ENCODE assay signal across 26 cellular contexts in the genomic region with DNA sequence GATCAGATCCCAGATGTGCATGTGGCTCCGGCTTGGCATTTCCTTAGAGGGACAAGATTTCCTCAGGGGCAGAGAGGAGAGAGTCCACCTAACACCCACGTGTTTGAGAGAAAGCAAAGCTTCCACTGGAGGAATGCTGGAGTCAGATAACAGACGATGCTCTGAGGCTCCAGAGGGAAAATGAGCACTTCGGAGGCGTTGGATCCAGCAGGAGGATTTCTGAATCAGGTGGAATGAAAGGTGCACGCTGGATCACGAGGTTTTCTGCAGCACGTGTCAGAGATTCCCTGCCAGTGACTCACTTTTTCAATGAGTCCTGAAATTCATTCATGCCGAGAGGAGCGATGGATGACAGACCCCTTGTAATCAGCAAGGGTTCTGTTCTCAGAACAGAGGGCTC. TPM values are rescaled to one million over a fixed set of nuclear protein-coding genes. Genes with fewer than 3 reads are reported as not detected.
DNase-seq lines count a peak whose midpoint lies in the region; ATAC-seq, FAIRE-seq and TF ChIP-seq lines count a peak whose summit lies in the region.
"Had no signal": no experiment of that assay in that cellular context is flagged by ENCODE, and none has a peak within 500 bp of the region (broad histone marks: within the 10 kb centered on the region; RNA-seq: fewer than 3 reads in every experiment).

No MANE protein-coding gene starts in this region.

- no peak overlapping the region for H2AK9ac ChIP-seq in IMR-90 (replicated peaks; ENCODE audit: low read depth, low read length, poor library complexity)

- H3K56ac ChIP-seq in IMR-90 (ENCODE audit: extremely low read depth, insufficient read depth, low read length) = no peak overlapping the region
- H3K56ac ChIP-seq in mesendoderm (ENCODE audit: low read length) = no peak overlapping the region

- H2BK20ac ChIP-seq in IMR-90 (ENCODE audit: low read depth, low read length) = no peak overlapping the region

- CTCF ChIA-PET in Calu3 (lab: Charles Lee) (interaction anchor here (1.0 kb wide), 1 partner anchor 9 kb away, joined by 3 read pairs; no protein-coding TSS in a partner anchor), IMR-90 (lab: Yijun Ruan, JAX) (no interaction called here)

- no peaks in the 10 kb centered on the region for H3K36me3 ChIP-seq in IMR-90 (ENCODE audit: control insufficient read depth, insufficient read depth, low read length)
- no peaks in the 10 kb centered on the region for H3K36me3 ChIP-seq in bronchial epithelial cell (ENCODE audit: control insufficient read depth, insufficient read depth, low read length)
- H3K36me3 ChIP-seq in mesendoderm (ENCODE audit: control insufficient read depth, insufficient read depth, low read length) = no peaks in the 10 kb centered on the region
- H3K36me3 ChIP-seq: colonic mucosa, HAP-1, lower lobe of right lung, vagina had no signal

- H3K9me3 Mint-ChIP-seq in Calu3 (ENCODE audit: low read depth, unreplicated experiment) = no peaks in the 10 kb centered on the region
- no peaks in the 10 kb centered on the region for H3K9me3 Mint-ChIP-seq in activated naive CD4-positive, alpha-beta T cell treated with anti-CD3 and anti-CD28 coated beads, Interleukin-2, amount 50 U/mL, for 72 hours
- H3K9me3 Mint-ChIP-seq: activated T-helper 2 cell treated with anti-CD3 and anti-CD28 coated beads, Interferon-gamma antibody, Interleukin-2, Interleukin-4, amounts not matched to agents 10 μg/mL and 5 μg/mL and 100 μg/mL, durations not matched to agents 14 hours and 24 hours and 36 hours had no signal

- WGBS in IMR-90 (ENCODE audit: extremely low coverage in 2 of 2, insufficient read length in 1 of 2), 2 experiments = 43% methylated on average over 6 of the region's 10 CpGs; no CpG with 5 or more reads in 1 of the 2 experiments
- WGBS in mesendoderm (ENCODE audit: extremely low coverage, insufficient coverage, low lambda C conversion rate) = no CpG with 5 or more reads among the region's 10 CpGs

- H3K27me3 Mint-ChIP-seq in Calu3 (ENCODE audit: unreplicated experiment) = peaks cover 74% of the 10 kb centered on the region

- H3K23ac ChIP-seq in IMR-90 (ENCODE audit: low read depth, low read length) = no peak overlapping the region
- H3K23ac ChIP-seq in mesendoderm (ENCODE audit: low read length) = no peak overlapping the region

- H3K9me3 ChIP-seq in IMR-90 (ENCODE audit: control insufficient read depth, insufficient read depth, low read length) = no peaks in the 10 kb centered on the region
- H3K9me3 ChIP-seq: colonic mucosa, HAP-1, lower lobe of right lung, SK-N-SH, vagina had no signal

- no peak overlapping the region for H3K18ac ChIP-seq in IMR-90 (ENCODE audit: low read depth, low read length)
- H3K18ac ChIP-seq in mesendoderm (ENCODE audit: low read length) = no peak overlapping the region

- peaks cover 5% of the 10 kb centered on the region; the same call in 1 of the 2 replicates for H4K20me1 ChIP-seq in IMR-90 (ENCODE audit: insufficient read depth, low read length)

- no peak overlapping the region for H2AK5ac ChIP-seq in IMR-90 (ENCODE audit: low read depth, low read length)
- no peak overlapping the region for H2AK5ac ChIP-seq in mesendoderm (ENCODE audit: low read length)

- H2AFZ ChIP-seq in IMR-90 (replicated peaks; ENCODE audit: low read length, poor library complexity) = no peak overlapping the region

- H3K4ac ChIP-seq in IMR-90 (ENCODE audit: low read depth, low read length) = no peak overlapping the region
- no peak overlapping the region for H3K4ac ChIP-seq in mesendoderm (ENCODE audit: low read depth, low read length)

- H3K4me1 Mint-ChIP-seq in Calu3 (ENCODE audit: low read depth, unreplicated experiment) = peaks cover 16% of the 10 kb centered on the region

- TF ChIP-seq CTCF in Calu3 (IDR thresholded peaks at IDR 0.05; ENCODE audit: unreplicated experiment) (no peak), IMR-90 (conservative IDR thresholded peaks at IDR 0.05; ENCODE audit: low read depth, low read length) (no peak), bronchial epithelial cell (IDR thresholded peaks at IDR 0.05; ENCODE audit: insufficient read depth, low read length, severe bottlenecking) (no peak), GM10266 (IDR thresholded peaks at IDR 0.05; ENCODE audit: control insufficient read depth, insufficient read depth, low read depth, missing control alignments) (no peak)

- no peak for TF ChIP-seq POLR2A in IMR-90 (IDR thresholded peaks at IDR 0.05; ENCODE audit: low read depth, low read length)

- no peak for TF ChIP-seq RAD21 in IMR-90 (IDR thresholded peaks at IDR 0.05; ENCODE audit: low read length)

- H3K4me2 ChIP-seq in IMR-90 (ENCODE audit: low read depth, low read length) (no peak overlapping the region), mesendoderm (ENCODE audit: low read length) (no peak overlapping the region)
- H3K4me2 ChIP-seq: SK-N-SH, smooth muscle cell had no signal

- H3K36me3 Mint-ChIP-seq in Calu3 (ENCODE audit: insufficient read depth, unreplicated experiment) = peaks cover 14% of the 10 kb centered on the region
- no peaks in the 10 kb centered on the region for H3K36me3 Mint-ChIP-seq in activated naive CD4-positive, alpha-beta T cell treated with anti-CD3 and anti-CD28 coated beads, Interleukin-2, amount 50 U/mL, for 72 hours
- H3K36me3 Mint-ChIP-seq: CD8-positive, alpha-beta memory T cell; naive B cell had no signal

- peak overlapping the region; percentile 45 for H3K27ac Mint-ChIP-seq in Calu3 (ENCODE audit: unreplicated experiment)
- H3K27ac Mint-ChIP-seq in activated naive CD4-positive, alpha-beta T cell treated with anti-CD3 and anti-CD28 coated beads, Interleukin-2, amount 50 U/mL, for 72 hours = no peak overlapping the region
- H3K27ac Mint-ChIP-seq: activated T-helper 2 cell treated with anti-CD3 and anti-CD28 coated beads, Interferon-gamma antibody, Interleukin-2, Interleukin-4, amounts not matched to agents 10 μg/mL and 5 μg/mL and 100 μg/mL, durations not matched to agents 14 hours and 24 hours and 36 hours; CD8-positive, alpha-beta memory T cell; naive B cell had no signal

- H3K27me3 ChIP-seq in IMR-90 (ENCODE audit: control insufficient read depth, insufficient read depth, low read length) (peaks cover 19% of the 10 kb centered on the region; the same call in 1 of the 2 replicates), bronchial epithelial cell (ENCODE audit: control insufficient read depth, insufficient read depth, low read length) (peaks cover 3% of the 10 kb centered on the region), mesendoderm (ENCODE audit: insufficient read depth, low read length, poor library complexity) (no peaks in the 10 kb centered on the region)
- H3K27me3 ChIP-seq: colonic mucosa, vagina had no signal

- H4K5ac ChIP-seq in IMR-90 (ENCODE audit: low read depth, low read length) (no peak overlapping the region), mesendoderm (ENCODE audit: low read length) (no peak overlapping the region)

- H3K9me1 ChIP-seq in IMR-90 (ENCODE audit: insufficient read depth, low read length) = 0 out of 2 replicates have a peak, but pooled peaks cover 2% of the 10 kb centered on the region

- H3K79me1 ChIP-seq in IMR-90 (ENCODE audit: low read depth in 1 of 2, low read length in 2 of 2) (no peaks in the 10 kb centered on the region), mesendoderm (ENCODE audit: low read length) (no peaks in the 10 kb centered on the region)

- DNase-seq in Calu3 (peak; percentile 29), IMR-90 (no peak), bronchial epithelial cell (ENCODE audit: low read depth) (peak; percentile 26), mesendoderm (peak; percentile 32), GM10266 (ENCODE audit: extremely low spot score) (no peak), NCI-H2029 treated with DMSO at 0.1 percent for 48 hours (lab: John Stamatoyannopoulos, UW) (no peak)
- no peak for DNase-seq in activated naive CD4-positive, alpha-beta T cell treated with anti-CD3 and anti-CD28 coated beads, Interleukin-2, amount 50 U/mL, for 72 hours (ENCODE audit: low spot score in 2 of 2)
- DNase-seq: amygdala; CD8-positive, alpha-beta memory T cell; colonic mucosa; foreskin fibroblast; naive B cell; NCI-H1417 treated with DMSO at 0.1 percent for 48 hours; NCI-H2171; NCI-H748 treated with DMSO at 0.1 percent for 48 hours; SK-N-SH; stimulated activated CD8-positive, alpha-beta memory T cell treated with anti-CD3 and anti-CD28 coated beads, Interleukin-4, amount 100 ng/mL, for 48 hours; T1000 had no signal

- in situ Hi-C loops in IMR-90 (cut with MboI; ENCODE audit: low sequenced_read_pairs) = no loop called here

- no TSS peak for BruUV-seq in Calu3 (replicated peaks; lab: Mats Ljungman, UMichigan)
- no TSS peak for BruUV-seq in IMR-90 (replicated peaks; lab: Mats Ljungman, UMichigan)

- H3K4me1 ChIP-seq in IMR-90 (ENCODE audit: control insufficient read depth, insufficient read depth, low read length) (peaks cover 8% of the 10 kb centered on the region; the same call in 1 of the 2 replicates), mesendoderm (ENCODE audit: control insufficient read depth, low read depth, low read length) (no peaks in the 10 kb centered on the region)
- H3K4me1 ChIP-seq: colonic mucosa, HAP-1 had no signal

- H3K14ac ChIP-seq in IMR-90 (replicated peaks; ENCODE audit: low read depth, low read length) = no peak overlapping the region

- H3K79me2 ChIP-seq in mesendoderm (ENCODE audit: control insufficient read depth, insufficient read depth, low read length) = no peaks in the 10 kb centered on the region

- H3K4me3 ChIP-seq in IMR-90 (ENCODE audit: insufficient read depth, low read depth, low read length) (no peak overlapping the region), bronchial epithelial cell (ENCODE audit: low read depth, low read length) (no peak overlapping the region), mesendoderm (ENCODE audit: low read length) (no peak overlapping the region)
- H3K4me3 ChIP-seq: colonic mucosa, HAP-1, lower lobe of right lung, smooth muscle cell, vagina had no signal

- intact Hi-C loops in Calu3 (cut with micrococcal nuclease; ENCODE audit: unreplicated experiment) = loop anchor here (5.0 kb wide), 1 partner anchor 85 kb away; no protein-coding TSS in a partner anchor
- intact Hi-C loops in IMR-90 (cut with micrococcal nuclease) = no loop called here

- dilution Hi-C loops in IMR-90 (cut with HindIII; ENCODE audit: low sequenced_read_pairs, unreplicated experiment) = no loop called here

- no peak for FAIRE-seq in bronchial epithelial cell (lab: Jason Lieb, UNC)

- H3K4me3 Mint-ChIP-seq in Calu3 (ENCODE audit: low read depth, unreplicated experiment) = no peak overlapping the region
- H3K4me3 Mint-ChIP-seq: CD8-positive, alpha-beta memory T cell had no signal

- H3K9ac ChIP-seq in IMR-90 (ENCODE audit: low read depth, low read length) (no peak overlapping the region), mesendoderm (ENCODE audit: low read length) (no peak overlapping the region)
- H3K9ac ChIP-seq: SK-N-SH had no signal

- no peak overlapping the region for H3K27ac ChIP-seq in IMR-90 (ENCODE audit: insufficient read depth, low read length)
- H3K27ac ChIP-seq in mesendoderm (ENCODE audit: low read depth, low read length) = no peak overlapping the region
- H3K27ac ChIP-seq: colonic mucosa, lower lobe of right lung, vagina had no signal

- H4K8ac ChIP-seq in IMR-90 (ENCODE audit: low read depth in 2 of 2, low read length in 2 of 2) = no peak overlapping the region
- no peak overlapping the region for H4K8ac ChIP-seq in mesendoderm (ENCODE audit: low read depth, low read length)

- H2BK15ac ChIP-seq in IMR-90 (ENCODE audit: low read depth, low read length) (no peak overlapping the region), mesendoderm (replicated peaks; ENCODE audit: low read depth) (no peak overlapping the region)

- POLR2A ChIA-PET in IMR-90 (lab: Charles Lee; ENCODE audit: unreplicated experiment) = no interaction called here

- H2BK120ac ChIP-seq in IMR-90 (ENCODE audit: low read depth, low read length) (no peak overlapping the region), mesendoderm (ENCODE audit: low read depth, low read length) (no peak overlapping the region)

- H4K91ac ChIP-seq in IMR-90 (ENCODE audit: insufficient read depth, low read depth, low read length) = no peak overlapping the region

- H2BK5ac ChIP-seq in IMR-90 (ENCODE audit: low read depth, low read length, poor library complexity, severe bottlenecking) (no peak overlapping the region), mesendoderm (ENCODE audit: low read length) (no peak overlapping the region)

- ATAC-seq in IMR-90 (ENCODE audit: low read depth) = no peak
- no peak for ATAC-seq in activated naive CD4-positive, alpha-beta T cell treated with anti-CD3 and anti-CD28 coated beads, Interleukin-2, amount 50 U/mL, for 72 hours
- no peak for ATAC-seq in HG02798 (IDR thresholded peaks at IDR 0.05; ENCODE audit: poor library complexity, unreplicated experiment)
- ATAC-seq: lower lobe of right lung, Panc1 had no signal

RNA-seq across cellular contexts. Expression of a gene that starts 49.5 kb away (rescaled TPM):
- total RNA-seq in Calu3 (2022) (0.57 and 1.2 TPM in 2 replicates), IMR-90 (2012; rRNA removed) (under 0.01 TPM in 1 of 2 replicates, not detected in the other), bronchial epithelial cell (not detected in 2 replicates)
- polyA plus RNA-seq in IMR-90 (2012; rRNA removed) = 0.01 and 0.03 TPM in 2 replicates
- 0.05 and 0.06 TPM in 2 replicates for polyA plus RNA-seq in IMR-90 (2012; cell fraction: cytosol; rRNA removed)
- 0.02 and 0.05 TPM in 2 replicates for polyA plus RNA-seq in IMR-90 (2012; cell fraction: nucleus; rRNA removed; ENCODE audit: low replicate concordance)
- polyA plus RNA-seq in mesendoderm (2013, experiment 1 of 2) = 9.3 TPM
- polyA plus RNA-seq in mesendoderm (2013, experiment 2 of 2) = 10.2 TPM
- total RNA-seq in activated naive CD4-positive, alpha-beta T cell treated with anti-CD3 and anti-CD28 coated beads, Interleukin-2, amount 50 U/mL, for 72 hours = under 1 TPM in 1 of 2 donors, not detected in 1; 0.37 TPM
- total RNA-seq: CD8-positive, alpha-beta memory T cell; LHCN-M2 had no signal
- polyA plus RNA-seq: CD8-positive, alpha-beta memory T cell had no signal

RNA-seq across cellular contexts. Expression of a gene that starts 59.9 kb away (rescaled TPM):
- 41.3 and 45.4 TPM in 2 replicates for total RNA-seq in Calu3 (2022)
- 2.5 and 2.8 TPM in 2 replicates for total RNA-seq in IMR-90 (2012; rRNA removed)
- 5.3 and 7.4 TPM in 2 replicates for polyA plus RNA-seq in IMR-90 (2012; rRNA removed)
- 3.1 and 5.0 TPM in 2 replicates for polyA plus RNA-seq in IMR-90 (2012; cell fraction: cytosol; rRNA removed)
- polyA plus RNA-seq in IMR-90 (2012; cell fraction: nucleus; rRNA removed; ENCODE audit: low replicate concordance) = 18.4 and 27.2 TPM in 2 replicates
- total RNA-seq in bronchial epithelial cell = 2.9 and 4.2 TPM in 2 replicates
- polyA plus RNA-seq in mesendoderm (2013, experiment 1 of 2) = 13.4 TPM
- polyA plus RNA-seq in mesendoderm (2013, experiment 2 of 2) = 13.1 TPM
- total RNA-seq in activated naive CD4-positive, alpha-beta T cell treated with anti-CD3 and anti-CD28 coated beads, Interleukin-2, amount 50 U/mL, for 72 hours = 10 to 100 TPM in 1 of 2 donors, 1 to 10 TPM in 1; 5.6 to 17.9 TPM

Comparison
In these comparisons a context has a peak if more than half of its experiments do, and no peak if none do; other contexts are left out.
1. DNase-seq: peak in Calu3 (single experiment), bronchial epithelial cell (single experiment) and mesendoderm (single experiment); none in IMR-90 (single experiment), activated naive CD4-positive, alpha-beta T cell treated with anti-CD3 and anti-CD28 coated beads, Interleukin-2, amount 50 U/mL, for 72 hours (0 of 2), GM10266 (single experiment) and NCI-H2029 treated with DMSO at 0.1 percent for 48 hours (single experiment).